10 cellular contexts compared by ENCODE assay signal in the genomic region with DNA sequence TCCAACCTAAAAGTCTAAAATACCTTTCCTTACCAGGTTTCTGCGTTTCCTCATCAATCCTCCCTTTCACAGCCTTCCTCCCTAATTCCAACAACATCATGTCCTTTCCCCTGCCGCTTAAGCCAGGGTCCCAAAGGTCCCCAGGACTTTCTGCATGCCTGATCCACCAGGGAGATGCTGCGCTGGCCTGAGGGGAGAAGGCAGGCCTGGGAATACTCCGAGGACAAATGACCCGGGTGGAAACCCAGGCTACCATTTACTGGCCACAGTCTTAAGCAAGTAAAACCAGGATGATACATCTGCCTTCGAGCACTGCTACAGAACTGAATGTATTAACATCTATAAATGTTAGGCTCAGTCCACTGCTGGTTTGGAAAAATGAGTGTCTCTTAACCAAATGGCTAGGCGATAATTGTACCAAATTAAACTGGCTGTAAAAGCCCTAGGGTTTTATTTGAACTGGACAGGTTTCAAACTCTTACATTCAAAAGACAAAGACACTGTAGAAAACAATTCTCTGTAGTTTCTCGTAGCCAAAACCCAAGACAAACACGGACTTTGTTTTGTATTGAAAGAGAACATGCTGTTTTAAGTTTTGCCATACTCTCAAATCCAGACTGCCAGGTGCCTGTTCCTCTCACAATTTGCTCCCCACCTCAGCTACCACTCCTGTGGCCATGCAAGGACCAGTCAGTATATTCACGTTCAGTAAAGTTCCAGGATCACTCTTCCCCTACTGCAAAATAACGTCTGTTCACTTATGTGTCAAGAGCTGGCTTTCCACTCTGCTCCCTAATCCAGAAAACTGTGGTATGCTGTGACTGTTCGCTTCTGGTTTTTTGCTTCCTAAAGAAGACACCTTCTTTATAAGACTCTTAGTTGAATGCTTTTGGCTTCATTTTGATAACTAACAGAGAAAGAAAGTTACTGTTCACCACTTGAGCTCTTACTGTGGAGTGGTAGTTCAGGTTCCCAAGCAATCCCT. TPM values are rescaled to one million over a fixed set of nuclear protein-coding genes. Genes with fewer than 3 reads are reported as not detected.
DNase-seq lines count a peak whose midpoint lies in the region; ATAC-seq and TF ChIP-seq lines count a peak whose summit lies in the region.
"Had no signal": no experiment of that assay in that cellular context is flagged by ENCODE, and none has a peak within 500 bp of the region (broad histone marks: within the 10 kb centered on the region; RNA-seq: fewer than 3 reads in every experiment).

No MANE protein-coding gene starts in this region.

- H3K27me3 Mint-ChIP-seq in Caco-2 (ENCODE audit: insufficient read depth, unreplicated experiment) = no peaks in the 10 kb centered on the region
- no peaks in the 10 kb centered on the region for H3K27me3 Mint-ChIP-seq in progenitor cell of endocrine pancreas
- H3K27me3 Mint-ChIP-seq in immature natural killer cell (ENCODE audit: low read depth in 3 of 3) = peaks cover 5 to 6% (median 5%) of the 10 kb centered on the region in 3 donors
- H3K27me3 Mint-ChIP-seq: activated CD8-positive, alpha-beta memory T cell treated with anti-CD3 and anti-CD28 coated beads, Interleukin-2, amount 10 ng/mL, durations not matched to agents 7 days and 5 days had no signal

- peaks cover 30% of the 10 kb centered on the region for H3K4me1 Mint-ChIP-seq in Caco-2 (ENCODE audit: low read depth, unreplicated experiment)
- H3K4me1 Mint-ChIP-seq in progenitor cell of endocrine pancreas (ENCODE audit: low read depth) = peaks cover 9% of the 10 kb centered on the region
- peaks cover 17 to 18% of the 10 kb centered on the region in 2 donors for H3K4me1 Mint-ChIP-seq in immature natural killer cell

- peaks cover 30% of the 10 kb centered on the region for H3K4me1 ChIP-seq in Caco-2

- no peaks in the 10 kb centered on the region for H3K9me3 ChIP-seq in Caco-2

- H3K36me3 Mint-ChIP-seq in Caco-2 (ENCODE audit: insufficient read depth, unreplicated experiment) (peaks cover 68% of the 10 kb centered on the region), progenitor cell of endocrine pancreas (ENCODE audit: insufficient read depth) (peaks cover 16% of the 10 kb centered on the region), immature natural killer cell (peaks cover 34 to 48% (median 42%) of the 10 kb centered on the region in 3 donors)

- POLR2A ChIA-PET in Caco-2 (lab: Charles Lee) = interaction anchor here (1.3 kb wide), 1 partner anchor 9 kb away, joined by 3 read pairs; no protein-coding TSS in a partner anchor

- no peak overlapping the region for H3K4me3 Mint-ChIP-seq in Caco-2 (ENCODE audit: unreplicated experiment)
- H3K4me3 Mint-ChIP-seq in progenitor cell of endocrine pancreas (ENCODE audit: low read depth) = no peak overlapping the region
- no peak overlapping the region for H3K4me3 Mint-ChIP-seq in immature natural killer cell
- H3K4me3 Mint-ChIP-seq: activated CD8-positive, alpha-beta memory T cell treated with anti-CD3 and anti-CD28 coated beads, Interleukin-2, amount 10 ng/mL, durations not matched to agents 7 days and 5 days had no signal

- H3K4me3 ChIP-seq in Caco-2 (ENCODE audit: low read depth, low read length) = no peak overlapping the region

- peaks cover 2% of the 10 kb centered on the region; the same call in 1 of the 2 replicates for H3K36me3 ChIP-seq in Caco-2 (ENCODE audit: control insufficient read depth, insufficient read depth, low read length)

- CTCF ChIA-PET in Caco-2 (lab: Charles Lee) = interaction anchor here (1.6 kb wide), 1 partner anchor 30 kb away, joined by 6 read pairs; no protein-coding TSS in a partner anchor

- TF ChIP-seq CTCF in Caco-2 (IDR thresholded peaks at IDR 0.05; ENCODE audit: insufficient read depth in 1 of 2, low read depth in 1 of 2, low read length in 1 of 2, severe bottlenecking in 1 of 2, unreplicated experiment in 1 of 2) (no peak), progenitor cell of endocrine pancreas (IDR thresholded peaks at IDR 0.05; ENCODE audit: unreplicated experiment) (no peak)

- BruUV-seq in Caco-2 (replicated peaks; lab: Mats Ljungman, UMichigan) = no TSS peak

- no peaks in the 10 kb centered on the region for H3K9me3 Mint-ChIP-seq in Caco-2 (ENCODE audit: unreplicated experiment)
- no peaks in the 10 kb centered on the region for H3K9me3 Mint-ChIP-seq in progenitor cell of endocrine pancreas (ENCODE audit: low read depth)
- H3K9me3 Mint-ChIP-seq in immature natural killer cell = no peaks in the 10 kb centered on the region

- no peak for DNase-seq in Caco-2
- peak; percentile 45 for DNase-seq in SK-MEL-5 (ENCODE audit: low read depth, low spot score)
- DNase-seq in foreskin melanocyte = peak; percentile 14
- no peak for DNase-seq in progenitor cell of endocrine pancreas (ENCODE audit: low spot score, unreplicated experiment)
- DNase-seq in immature natural killer cell = no peak
- DNase-seq in NCI-H748 (lab: John Stamatoyannopoulos, UW; ENCODE audit: unreplicated experiment) = no peak
- no peak for DNase-seq in activated CD4-positive, alpha-beta T cell treated with anti-CD3 and anti-CD28 coated beads, Interleukin-2, amount 50 U/mL, for 1 hour
- DNase-seq: activated CD8-positive, alpha-beta memory T cell treated with anti-CD3 and anti-CD28 coated beads, Interleukin-2, amount 10 ng/mL, durations not matched to agents 7 days and 5 days; DMS53 had no signal

- no peak for ATAC-seq in HG02571 (IDR thresholded peaks at IDR 0.05; ENCODE audit: unreplicated experiment)
- ATAC-seq: activated CD8-positive, alpha-beta memory T cell treated with anti-CD3 and anti-CD28 coated beads, Interleukin-2, amount 10 ng/mL, durations not matched to agents 7 days and 5 days had no signal

- intact Hi-C loops in Caco-2 (cut with micrococcal nuclease; ENCODE audit: unreplicated experiment) = no loop called here

- in situ Hi-C loops in SK-MEL-5 (cut with HindIII; ENCODE audit: low pct_unique_long_range_greater_than_20kb, low sequenced_read_pairs) = no loop called here

- H3K27ac Mint-ChIP-seq in Caco-2 (ENCODE audit: unreplicated experiment) (peak overlapping the region; percentile 54), progenitor cell of endocrine pancreas (peak overlapping the region; percentile 53), immature natural killer cell (no peak overlapping the region)
- H3K27ac Mint-ChIP-seq: activated CD8-positive, alpha-beta memory T cell treated with anti-CD3 and anti-CD28 coated beads, Interleukin-2, amount 10 ng/mL, durations not matched to agents 7 days and 5 days had no signal

- H3K27me3 ChIP-seq in Caco-2 (replicated peaks; ENCODE audit: control insufficient read depth, insufficient read depth, low read length) = no peaks in the 10 kb centered on the region

RNA-seq across cellular contexts. Expression of gene FSCN1, which starts 43.1 kb away (rescaled TPM):
- total RNA-seq in Caco-2 (2022) (78.2 and 91.0 TPM in 2 replicates), progenitor cell of endocrine pancreas (212 and 216 TPM in 2 replicates)
- 5.5 and 8.6 TPM in 2 replicates for total RNA-seq in SK-MEL-5 (2014; rRNA removed; shearing (Covaris generic))
- polyA plus RNA-seq in SK-MEL-5 (2015; cell fraction: cytosol; rRNA removed) = 29.5 and 31.7 TPM in 2 replicates
- polyA plus RNA-seq in SK-MEL-5 (2015; cell fraction: nucleus; rRNA removed) = 5.5 and 6.8 TPM in 2 replicates
- under 1 TPM in 1 of 3 donors, not detected in 2; 0.22 TPM for polyA plus RNA-seq in immature natural killer cell

Comparison
In these comparisons a context has a peak if more than half of its experiments do, and no peak if none do; other contexts are left out.
1. DNase-seq: peak in SK-MEL-5 (single experiment) and foreskin melanocyte (single experiment); none in Caco-2 (0 of 2), progenitor cell of endocrine pancreas (single experiment), immature natural killer cell (0 of 3), NCI-H748 (single experiment) and activated CD4-positive, alpha-beta T cell treated with anti-CD3 and anti-CD28 coated beads, Interleukin-2, amount 50 U/mL, for 1 hour (single experiment).
2. H3K27ac Mint-ChIP-seq: peak in Caco-2 (single experiment) and progenitor cell of endocrine pancreas (single experiment); none in immature natural killer cell (0 of 6).